ENCODE assay signal across 10 cellular contexts in the genomic region with DNA sequence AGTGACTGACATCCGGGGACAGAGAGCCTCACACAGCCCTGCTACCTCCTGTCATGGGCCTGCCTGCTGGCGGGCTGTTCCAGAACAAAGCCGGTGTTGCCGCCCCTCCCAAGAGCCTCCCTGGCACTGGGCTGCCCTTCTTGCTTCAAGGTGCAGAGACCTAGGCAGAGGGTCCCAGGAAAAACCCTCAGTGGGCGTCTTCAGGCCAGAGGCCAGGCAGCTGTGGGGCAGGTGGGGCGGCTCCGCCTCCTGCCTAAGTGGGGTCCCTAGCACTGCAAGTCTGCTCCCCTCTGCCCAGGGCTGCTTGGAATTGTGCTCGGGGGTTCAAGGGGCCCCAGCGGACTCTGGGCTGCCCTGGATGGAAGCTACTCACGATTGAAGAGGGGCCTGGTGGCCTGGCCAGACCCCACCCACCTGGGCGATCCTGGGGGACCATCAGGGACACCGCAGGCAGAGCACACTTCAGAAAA. TPM values are rescaled to one million over a fixed set of nuclear protein-coding genes. Genes with fewer than 3 reads are reported as not detected.
DNase-seq lines count a peak whose midpoint lies in the region; ATAC-seq and TF ChIP-seq lines count a peak whose summit lies in the region.
"Had no signal": no experiment of that assay in that cellular context is flagged by ENCODE, and none has a peak within 500 bp of the region (broad histone marks: within the 10 kb centered on the region; RNA-seq: fewer than 3 reads in every experiment).

No MANE protein-coding gene starts in this region.

- WGBS in thyroid gland, 2 donors, result 31 to 63% methylated on average over 5 to 9 of the region's 12 CpGs

- H3K27ac ChIP-seq in angular gyrus (ENCODE audit: low read depth, low read length) (peak overlapping the region; percentile 59), thyroid gland (peak overlapping the region; percentile 20 to 81 (median 71))

- H3K4me1 Mint-ChIP-seq in activated naive CD8-positive, alpha-beta T cell treated with anti-CD3 and anti-CD28 coated beads, Interleukin-2, amount 10 ng/mL, durations not matched to agents 7 days and 5 days, result peaks cover 2% of the 10 kb centered on the region
- peaks cover 4% of the 10 kb centered on the region for H3K4me1 Mint-ChIP-seq in activated naive CD8-positive, alpha-beta T cell treated with anti-CD3 and anti-CD28 coated beads for 36 hours

- intact Hi-C loops in thyroid gland (cut with DNase I), result no loop called here

- H3K4me1 ChIP-seq in thyroid gland, result peaks cover 25 to 27% of the 10 kb centered on the region in 2 donors

- H3K36me3 Mint-ChIP-seq in activated naive CD8-positive, alpha-beta T cell treated with anti-CD3 and anti-CD28 coated beads, Interleukin-2, amount 10 ng/mL, durations not matched to agents 7 days and 5 days, result no peaks in the 10 kb centered on the region
- no peaks in the 10 kb centered on the region for H3K36me3 Mint-ChIP-seq in activated naive CD8-positive, alpha-beta T cell treated with anti-CD3 and anti-CD28 coated beads for 36 hours

- H3K36me3 ChIP-seq in thyroid gland (no peaks in the 10 kb centered on the region), MG63 (peaks cover 28% of the 10 kb centered on the region)
- H3K36me3 ChIP-seq: transverse colon had no signal

- H3K27me3 ChIP-seq in thyroid gland, result no peaks in the 10 kb centered on the region
- no peaks in the 10 kb centered on the region for H3K27me3 ChIP-seq in MG63
- H3K27me3 ChIP-seq: transverse colon had no signal

- H3K9me3 ChIP-seq in thyroid gland (no peaks in the 10 kb centered on the region), MG63 (no peaks in the 10 kb centered on the region)
- H3K9me3 ChIP-seq: transverse colon had no signal

- no peak for TF ChIP-seq POLR2A in thyroid gland (IDR thresholded peaks at IDR 0.05)

- TF ChIP-seq CTCF in thyroid gland (IDR thresholded peaks at IDR 0.05) (no peak), GM10266 (IDR thresholded peaks at IDR 0.05; ENCODE audit: control insufficient read depth, insufficient read depth, low read depth, missing control alignments) (no peak)

- POLR2A ChIA-PET in activated naive CD8-positive, alpha-beta T cell treated with anti-CD3 and anti-CD28 coated beads, Interleukin-2, amount 10 ng/mL, durations not matched to agents 7 days and 5 days (lab: Charles Lee), result no interaction called here

- no peaks in the 10 kb centered on the region for H3K27me3 Mint-ChIP-seq in activated naive CD8-positive, alpha-beta T cell treated with anti-CD3 and anti-CD28 coated beads, Interleukin-2, amount 10 ng/mL, durations not matched to agents 7 days and 5 days
- H3K27me3 Mint-ChIP-seq in activated naive CD8-positive, alpha-beta T cell treated with anti-CD3 and anti-CD28 coated beads for 36 hours, result no peaks in the 10 kb centered on the region

- DNase-seq in activated naive CD8-positive, alpha-beta T cell treated with anti-CD3 and anti-CD28 coated beads, Interleukin-2, amount 10 ng/mL, durations not matched to agents 7 days and 5 days, result peak; percentile 31
- DNase-seq in activated naive CD8-positive, alpha-beta T cell treated with anti-CD3 and anti-CD28 coated beads for 36 hours, result no peak
- DNase-seq in mesenteric fat pad (ENCODE audit: low spot score) (peak; percentile 84), thyroid gland (no peak), GM10266 (ENCODE audit: extremely low spot score) (no peak), MG63 (no peak)
- no peak for DNase-seq in stimulated activated CD4-positive, alpha-beta T cell treated with anti-CD3 and anti-CD28 coated beads, Interleukin-4, amount 100 ng/mL, for 24 hours
- DNase-seq: NCI-H1048, transverse colon had no signal

- H3K4me3 ChIP-seq in thyroid gland (replicated peaks in 1 of 3) (no peak overlapping the region), MG63 (no peak overlapping the region)
- H3K4me3 ChIP-seq: transverse colon had no signal

- no peak overlapping the region for H3K4me3 Mint-ChIP-seq in activated naive CD8-positive, alpha-beta T cell treated with anti-CD3 and anti-CD28 coated beads, Interleukin-2, amount 10 ng/mL, durations not matched to agents 7 days and 5 days
- H3K4me3 Mint-ChIP-seq in activated naive CD8-positive, alpha-beta T cell treated with anti-CD3 and anti-CD28 coated beads for 36 hours, result no peak overlapping the region

- H3K9me3 Mint-ChIP-seq in activated naive CD8-positive, alpha-beta T cell treated with anti-CD3 and anti-CD28 coated beads, Interleukin-2, amount 10 ng/mL, durations not matched to agents 7 days and 5 days, result no peaks in the 10 kb centered on the region
- H3K9me3 Mint-ChIP-seq in activated naive CD8-positive, alpha-beta T cell treated with anti-CD3 and anti-CD28 coated beads for 36 hours, result no peaks in the 10 kb centered on the region

- no peak for ATAC-seq in activated naive CD8-positive, alpha-beta T cell treated with anti-CD3 and anti-CD28 coated beads, Interleukin-2, amount 10 ng/mL, durations not matched to agents 7 days and 5 days (ENCODE audit: low read depth)

- H3K27ac Mint-ChIP-seq in activated naive CD8-positive, alpha-beta T cell treated with anti-CD3 and anti-CD28 coated beads, Interleukin-2, amount 10 ng/mL, durations not matched to agents 7 days and 5 days, result no peak overlapping the region
- no peak overlapping the region for H3K27ac Mint-ChIP-seq in activated naive CD8-positive, alpha-beta T cell treated with anti-CD3 and anti-CD28 coated beads for 36 hours

RNA-seq across cellular contexts. Expression of a gene that starts 20.4 kb away (rescaled TPM):
- total RNA-seq in activated naive CD8-positive, alpha-beta T cell treated with anti-CD3 and anti-CD28 coated beads, Interleukin-2, amount 10 ng/mL, durations not matched to agents 7 days and 5 days, result 10 to 100 TPM; 11.9 to 12.7 TPM
- 10 to 100 TPM; 14.5 TPM for total RNA-seq in activated naive CD8-positive, alpha-beta T cell treated with anti-CD3 and anti-CD28 coated beads for 36 hours
- total RNA-seq in mesenteric fat pad (4.2 TPM), thyroid gland (1 to 10 TPM; 1.8 to 5.1 (median 4.5) TPM)
- 10.3 and 25.2 TPM in 2 replicates for total RNA-seq in MG63 (2014; rRNA removed; shearing (Covaris generic); ENCODE audit: low replicate concordance)

RNA-seq across cellular contexts. Expression of a gene that starts 20.4 kb away (rescaled TPM):
- 10 to 100 TPM; 18.4 to 18.9 TPM for total RNA-seq in activated naive CD8-positive, alpha-beta T cell treated with anti-CD3 and anti-CD28 coated beads, Interleukin-2, amount 10 ng/mL, durations not matched to agents 7 days and 5 days
- 10 to 100 TPM; 18.7 to 23.1 TPM for total RNA-seq in activated naive CD8-positive, alpha-beta T cell treated with anti-CD3 and anti-CD28 coated beads for 36 hours
- 8.4 TPM for total RNA-seq in mesenteric fat pad
- 10 to 100 TPM; 18.1 to 26.4 (median 23.7) TPM for total RNA-seq in thyroid gland
- total RNA-seq in MG63 (2014; rRNA removed; shearing (Covaris generic); ENCODE audit: low replicate concordance), result 3.7 and 7.2 TPM in 2 replicates

Comparison
In these comparisons a context has a peak if more than half of its experiments do, and no peak if none do; other contexts are left out.
1. DNase-seq: peak in activated naive CD8-positive, alpha-beta T cell treated with anti-CD3 and anti-CD28 coated beads, Interleukin-2, amount 10 ng/mL, durations not matched to agents 7 days and 5 days (single experiment) and mesenteric fat pad (single experiment); none in activated naive CD8-positive, alpha-beta T cell treated with anti-CD3 and anti-CD28 coated beads for 36 hours (single experiment), thyroid gland (0 of 2), stimulated activated CD4-positive, alpha-beta T cell treated with anti-CD3 and anti-CD28 coated beads, Interleukin-4, amount 100 ng/mL, for 24 hours (single experiment), GM10266 (single experiment) and MG63 (single experiment).